1 cellular context compared by ENCODE assay signal in genomic region chrX:155070663-155070974, GRCh38.
TF ChIP-seq lines count a peak whose summit lies in the region.

No MANE protein-coding gene starts in this region.

TF ChIP-seq in H1, 55 proteins besides CTCF, POLR2A, EP300 and RAD21:
- TF ChIP-seq PHF8 (conservative IDR thresholded peaks at IDR 0.05; ENCODE audit: low read depth, low read length), result 0 out of 2 replicates have a peak, but pooled peaks have one; percentile 43
- no peak for TF ChIP-seq CHD2 (IDR thresholded peaks at IDR 0.05; ENCODE audit: low read length)
